ENCODE assay signal across 8 cellular contexts in the genomic region with DNA sequence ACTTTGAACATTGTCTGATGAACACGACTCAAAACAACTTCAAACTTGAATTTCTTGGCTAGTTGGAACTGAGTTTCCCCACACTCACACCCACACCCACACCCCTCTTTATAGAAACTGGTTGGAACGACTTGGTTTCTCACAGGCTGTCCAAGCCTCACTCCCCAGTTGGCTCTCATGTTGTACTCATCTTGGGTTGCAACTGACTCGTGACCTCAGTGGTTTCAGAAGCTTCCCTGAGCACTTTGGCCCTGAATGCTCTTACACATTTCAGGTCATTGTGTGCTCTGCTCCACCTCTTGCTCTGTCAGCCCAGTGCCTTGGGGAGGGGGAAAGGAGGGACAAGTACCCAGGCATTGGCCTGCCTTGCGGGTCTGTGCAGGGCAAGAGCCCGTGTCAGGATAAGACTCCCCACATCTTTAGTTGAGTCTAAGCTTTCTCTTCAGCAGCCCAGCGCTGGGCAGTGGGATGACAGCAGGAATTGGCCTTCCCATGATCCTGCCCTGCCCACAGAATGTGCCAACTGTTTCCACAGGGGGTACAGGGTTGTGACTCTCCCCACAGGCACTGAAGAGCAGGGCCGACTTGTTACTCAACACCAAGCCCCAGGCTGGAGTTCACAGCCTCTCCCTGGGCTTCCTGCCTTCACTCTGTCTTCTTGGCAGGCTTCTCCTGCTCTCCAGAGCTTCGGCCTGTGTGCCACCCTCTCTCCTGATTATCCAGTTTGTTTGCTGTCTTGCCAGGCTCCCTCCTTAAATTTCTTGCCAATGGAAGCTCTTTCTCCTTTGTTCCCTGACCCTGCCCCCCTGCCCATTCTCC.
DNase-seq lines count a peak whose midpoint lies in the region; ATAC-seq and TF ChIP-seq lines count a peak whose summit lies in the region.

No MANE protein-coding gene starts in this region.

- H3K4me1 ChIP-seq in heart right ventricle (peaks cover 0 to 9% (median 0%) of the 10 kb centered on the region in 9 donors), stomach smooth muscle (ENCODE audit: control insufficient read depth, insufficient read depth, low read length) (peaks cover 9% of the 10 kb centered on the region), SJCRH30 (no peaks in the 10 kb centered on the region)

- H3K27me3 ChIP-seq in heart right ventricle, result peaks cover 0 to 7% (median 0%) of the 10 kb centered on the region in 7 donors
- H3K27me3 ChIP-seq in stomach smooth muscle (ENCODE audit: control insufficient read depth in 1 of 2, insufficient read depth in 2 of 2, low read length in 2 of 2), result no peaks in the 10 kb centered on the region
- H3K27me3 ChIP-seq in SJCRH30, result no peaks in the 10 kb centered on the region

- intact Hi-C loops in heart right ventricle (cut with DNase I), result no loop called here

- H3K36me3 Mint-ChIP-seq in activated T-cell treated with anti-CD3 and anti-CD28 coated beads, Interleukin-2, amount 50 U/mL, for 4 hours (ENCODE audit: insufficient read depth), result no peaks in the 10 kb centered on the region

- H3K9me3 ChIP-seq in heart right ventricle (no peaks in the 10 kb centered on the region), stomach smooth muscle (ENCODE audit: control insufficient read depth in 2 of 2, low read length in 2 of 2) (no peaks in the 10 kb centered on the region), SJCRH30 (replicated peaks) (no peaks in the 10 kb centered on the region)

- H3K27ac ChIP-seq in heart right ventricle (peak overlapping the region in 1 of 10 donors; percentile 1), stomach smooth muscle (ENCODE audit: low read length) (peak overlapping the region; percentile 31), SJCRH30 (no peak overlapping the region)

- peaks cover 5% of the 10 kb centered on the region for H3K4me1 Mint-ChIP-seq in activated T-cell treated with anti-CD3 and anti-CD28 coated beads, Interleukin-2, amount 50 U/mL, for 4 hours (ENCODE audit: low read depth)

- 58 to 60% methylated on average over 8 of the region's 8 CpGs for WGBS in heart right ventricle, 2 donors

- no peak overlapping the region for H3K4me3 Mint-ChIP-seq in activated T-cell treated with anti-CD3 and anti-CD28 coated beads, Interleukin-2, amount 50 U/mL, for 4 hours

- no peak overlapping the region for H3K4me3 ChIP-seq in heart right ventricle
- H3K4me3 ChIP-seq in stomach smooth muscle (ENCODE audit: low read length in 2 of 2), result no peak overlapping the region
- no peak overlapping the region for H3K4me3 ChIP-seq in SJCRH30

- TF ChIP-seq CTCF in heart right ventricle (IDR thresholded peaks at IDR 0.05), result no peak

- DNase-seq in C1 segment of cervical spinal cord (lab: John Stamatoyannopoulos, UW) (peak in 9 of 14 donors; percentile 44 to 84 (median 73)), heart right ventricle (peak in 1 of 2 donors; percentile 30), NCI-H2081 (lab: John Stamatoyannopoulos, UW) (no peak), SJCRH30 (no peak)
- DNase-seq in activated T-cell treated with anti-CD3 and anti-CD28 coated beads, Interleukin-2, amount 50 U/mL, for 4 hours, result no peak

- no peaks in the 10 kb centered on the region for H3K27me3 Mint-ChIP-seq in activated T-cell treated with anti-CD3 and anti-CD28 coated beads, Interleukin-2, amount 50 U/mL, for 4 hours (ENCODE audit: low read depth)

- H3K36me3 ChIP-seq in heart right ventricle (no peaks in the 10 kb centered on the region), stomach smooth muscle (ENCODE audit: control insufficient read depth in 2 of 2, insufficient read depth in 2 of 2, low read length in 2 of 2) (no peaks in the 10 kb centered on the region), SJCRH30 (no peaks in the 10 kb centered on the region)

- peak; percentile 68 for ATAC-seq in GM21576 (IDR thresholded peaks at IDR 0.05; ENCODE audit: unreplicated experiment)
- peak; percentile 71 to 81 for ATAC-seq in activated T-cell treated with anti-CD3 and anti-CD28 coated beads, Interleukin-2, amount 50 U/mL, for 4 hours
- peak; percentile 54 to 90 (median 78) for ATAC-seq in heart right ventricle
- no peak for ATAC-seq in GM18907 (IDR thresholded peaks at IDR 0.05; ENCODE audit: unreplicated experiment)

- no peak overlapping the region for H3K9ac ChIP-seq in stomach smooth muscle (ENCODE audit: low read length in 2 of 2)

- no peaks in the 10 kb centered on the region for H3K9me3 Mint-ChIP-seq in activated T-cell treated with anti-CD3 and anti-CD28 coated beads, Interleukin-2, amount 50 U/mL, for 4 hours

Comparison
In these comparisons a context has a peak if more than half of its experiments do, and no peak if none do; other contexts are left out.
1. DNase-seq: peak in C1 segment of cervical spinal cord (9 of 14); none in activated T-cell treated with anti-CD3 and anti-CD28 coated beads, Interleukin-2, amount 50 U/mL, for 4 hours (single experiment), NCI-H2081 (0 of 2) and SJCRH30 (0 of 2).